8 cellular contexts compared by ENCODE assay signal in genomic region chr7:39951156-39951942, GRCh38. TPM values are rescaled to one million over a fixed set of nuclear protein-coding genes. Genes with fewer than 3 reads are reported as not detected.
DNase-seq lines count a peak whose midpoint lies in the region; ATAC-seq and TF ChIP-seq lines count a peak whose summit lies in the region.

No MANE protein-coding gene starts in this region.

- no peaks in the 10 kb centered on the region for H3K27me3 Mint-ChIP-seq in WTC11 (ENCODE audit: low read depth)

- peak; percentile 28 for ATAC-seq in WTC11

- peak overlapping the region; percentile 98 for H3K4me3 Mint-ChIP-seq in WTC11

- H3K4me1 Mint-ChIP-seq in WTC11, result peaks cover 33% of the 10 kb centered on the region

- no peak for TF ChIP-seq POLR2A in NB4 (IDR thresholded peaks at IDR 0.05; ENCODE audit: extremely low read depth, insufficient read length)

- POLR2A ChIA-PET in WTC11 (lab: Charles Lee), result interaction anchor here (1.0 kb wide), 1 partner anchor 54 kb away, joined by 5 read pairs; no protein-coding TSS in a partner anchor

- peak overlapping the region; percentile 92 for H3K27ac Mint-ChIP-seq in WTC11

- DNase-seq in GM12864 (ENCODE audit: low read depth) (no peak), HCEC 1CT (peak; percentile 61), NB4 (ENCODE audit: low read depth) (peak; percentile 93), WTC11 (ENCODE audit: low spot score) (peak; percentile 78), cardiac fibroblast (ENCODE audit: low read depth in 2 of 2) (peak; percentile 52 to 56), islet precursor cell (peak; percentile 79), epidermal melanocyte (ENCODE audit: insufficient read length, low spot score) (no peak)
- peak; percentile 76 for DNase-seq in stimulated activated CD4-positive, alpha-beta T cell treated with anti-CD3 and anti-CD28 coated beads, Interleukin-15, amount 100 ng/mL, for 24 hours

- no peaks in the 10 kb centered on the region for H3K36me3 Mint-ChIP-seq in WTC11

- CTCF ChIA-PET in WTC11 (lab: Charles Lee), result interaction anchor here (1.0 to 3.2 kb wide), 3 partner anchors 55 to 101 kb away, joined by 3 to 17 read pairs (median 5); no protein-coding TSS in a partner anchor

- peak; percentile 50 for TF ChIP-seq CTCF in GM12864 (IDR thresholded peaks at IDR 0.05; ENCODE audit: low read depth, low read length, missing control alignments)
- peak; percentile 42 for TF ChIP-seq CTCF in NB4 (IDR thresholded peaks at IDR 0.05; ENCODE audit: low read depth, low read length)
- no peak for TF ChIP-seq CTCF in WTC11 (IDR thresholded peaks at IDR 0.05)
- TF ChIP-seq CTCF in cardiac fibroblast (IDR thresholded peaks at IDR 0.05; ENCODE audit: low read depth, low read length), result peak; percentile 25

- H3K4me3 ChIP-seq in GM12864 (ENCODE audit: low read depth, low read length), result peak overlapping the region; percentile 86
- H3K4me3 ChIP-seq in NB4 (ENCODE audit: low read depth, low read length), result peak overlapping the region; percentile 94
- peak overlapping the region; percentile 87 for H3K4me3 ChIP-seq in cardiac fibroblast (replicated peaks in 1 of 2; ENCODE audit: low read depth in 2 of 2, low read length in 2 of 2)

- peaks cover 4% of the 10 kb centered on the region; the same call in 1 of the 2 replicates for H3K9me3 Mint-ChIP-seq in WTC11

TF ChIP-seq in WTC11, 78 proteins besides CTCF, POLR2A, EP300 and RAD21:
- TF ChIP-seq, protein P1, sequence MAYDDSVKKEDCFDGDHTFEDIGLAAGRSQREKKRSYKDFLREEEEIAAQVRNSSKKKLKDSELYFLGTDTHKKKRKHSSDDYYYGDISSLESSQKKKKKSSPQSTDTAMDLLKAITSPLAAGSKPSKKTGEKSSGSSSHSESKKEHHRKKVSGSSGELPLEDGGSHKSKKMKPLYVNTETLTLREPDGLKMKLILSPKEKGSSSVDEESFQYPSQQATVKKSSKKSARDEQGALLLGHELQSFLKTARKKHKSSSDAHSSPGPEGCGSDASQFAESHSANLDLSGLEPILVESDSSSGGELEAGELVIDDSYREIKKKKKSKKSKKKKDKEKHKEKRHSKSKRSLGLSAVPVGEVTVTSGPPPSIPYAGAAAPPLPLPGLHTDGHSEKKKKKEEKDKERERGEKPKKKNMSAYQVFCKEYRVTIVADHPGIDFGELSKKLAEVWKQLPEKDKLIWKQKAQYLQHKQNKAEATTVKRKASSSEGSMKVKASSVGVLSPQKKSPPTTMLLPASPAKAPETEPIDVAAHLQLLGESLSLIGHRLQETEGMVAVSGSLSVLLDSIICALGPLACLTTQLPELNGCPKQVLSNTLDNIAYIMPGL (CRISPR knock-in tag; IDR thresholded peaks at IDR 0.05), result peak; percentile 93
- peak; percentile 60; the same call in 1 of the 2 replicates for TF ChIP-seq JUN (CRISPR knock-in tag; IDR thresholded peaks at IDR 0.05)
- TF ChIP-seq, protein P2, sequence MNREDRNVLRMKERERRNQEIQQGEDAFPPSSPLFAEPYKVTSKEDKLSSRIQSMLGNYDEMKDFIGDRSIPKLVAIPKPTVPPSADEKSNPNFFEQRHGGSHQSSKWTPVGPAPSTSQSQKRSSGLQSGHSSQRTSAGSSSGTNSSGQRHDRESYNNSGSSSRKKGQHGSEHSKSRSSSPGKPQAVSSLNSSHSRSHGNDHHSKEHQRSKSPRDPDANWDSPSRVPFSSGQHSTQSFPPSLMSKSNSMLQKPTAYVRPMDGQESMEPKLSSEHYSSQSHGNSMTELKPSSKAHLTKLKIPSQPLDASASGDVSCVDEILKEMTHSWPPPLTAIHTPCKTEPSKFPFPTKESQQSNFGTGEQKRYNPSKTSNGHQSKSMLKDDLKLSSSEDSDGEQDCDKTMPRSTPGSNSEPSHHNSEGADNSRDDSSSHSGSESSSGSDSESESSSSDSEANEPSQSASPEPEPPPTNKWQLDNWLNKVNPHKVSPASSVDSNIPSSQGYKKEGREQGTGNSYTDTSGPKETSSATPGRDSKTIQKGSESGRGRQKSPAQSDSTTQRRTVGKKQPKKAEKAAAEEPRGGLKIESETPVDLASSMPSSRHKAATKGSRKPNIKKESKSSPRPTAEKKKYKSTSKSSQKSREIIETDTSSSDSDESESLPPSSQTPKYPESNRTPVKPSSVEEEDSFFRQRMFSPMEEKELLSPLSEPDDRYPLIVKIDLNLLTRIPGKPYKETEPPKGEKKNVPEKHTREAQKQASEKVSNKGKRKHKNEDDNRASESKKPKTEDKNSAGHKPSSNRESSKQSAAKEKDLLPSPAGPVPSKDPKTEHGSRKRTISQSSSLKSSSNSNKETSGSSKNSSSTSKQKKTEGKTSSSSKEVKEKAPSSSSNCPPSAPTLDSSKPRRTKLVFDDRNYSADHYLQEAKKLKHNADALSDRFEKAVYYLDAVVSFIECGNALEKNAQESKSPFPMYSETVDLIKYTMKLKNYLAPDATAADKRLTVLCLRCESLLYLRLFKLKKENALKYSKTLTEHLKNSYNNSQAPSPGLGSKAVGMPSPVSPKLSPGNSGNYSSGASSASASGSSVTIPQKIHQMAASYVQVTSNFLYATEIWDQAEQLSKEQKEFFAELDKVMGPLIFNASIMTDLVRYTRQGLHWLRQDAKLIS (CRISPR knock-in tag; IDR thresholded peaks at IDR 0.05; ENCODE audit: borderline replicate concordance), result no peak
- TF ChIP-seq, protein P3, sequence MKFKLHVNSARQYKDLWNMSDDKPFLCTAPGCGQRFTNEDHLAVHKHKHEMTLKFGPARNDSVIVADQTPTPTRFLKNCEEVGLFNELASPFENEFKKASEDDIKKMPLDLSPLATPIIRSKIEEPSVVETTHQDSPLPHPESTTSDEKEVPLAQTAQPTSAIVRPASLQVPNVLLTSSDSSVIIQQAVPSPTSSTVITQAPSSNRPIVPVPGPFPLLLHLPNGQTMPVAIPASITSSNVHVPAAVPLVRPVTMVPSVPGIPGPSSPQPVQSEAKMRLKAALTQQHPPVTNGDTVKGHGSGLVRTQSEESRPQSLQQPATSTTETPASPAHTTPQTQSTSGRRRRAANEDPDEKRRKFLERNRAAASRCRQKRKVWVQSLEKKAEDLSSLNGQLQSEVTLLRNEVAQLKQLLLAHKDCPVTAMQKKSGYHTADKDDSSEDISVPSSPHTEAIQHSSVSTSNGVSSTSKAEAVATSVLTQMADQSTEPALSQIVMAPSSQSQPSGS (CRISPR knock-in tag; IDR thresholded peaks at IDR 0.05; ENCODE audit: borderline replicate concordance, low read depth), result no peak
- no peak for TF ChIP-seq ZNF219 (CRISPR knock-in tag; IDR thresholded peaks at IDR 0.05; ENCODE audit: borderline replicate concordance)
- 0 out of 2 replicates have a peak, but pooled peaks have one; percentile 19 for TF ChIP-seq ELF4 (CRISPR knock-in tag; IDR thresholded peaks at IDR 0.05; ENCODE audit: low read depth)
- TF ChIP-seq NFE2L1 (CRISPR knock-in tag; IDR thresholded peaks at IDR 0.05), result no peak
- 0 out of 2 replicates have a peak, but pooled peaks have one; percentile 14 for TF ChIP-seq ESRRA (CRISPR knock-in tag; IDR thresholded peaks at IDR 0.05; ENCODE audit: borderline replicate concordance)
- TF ChIP-seq, protein P4, sequence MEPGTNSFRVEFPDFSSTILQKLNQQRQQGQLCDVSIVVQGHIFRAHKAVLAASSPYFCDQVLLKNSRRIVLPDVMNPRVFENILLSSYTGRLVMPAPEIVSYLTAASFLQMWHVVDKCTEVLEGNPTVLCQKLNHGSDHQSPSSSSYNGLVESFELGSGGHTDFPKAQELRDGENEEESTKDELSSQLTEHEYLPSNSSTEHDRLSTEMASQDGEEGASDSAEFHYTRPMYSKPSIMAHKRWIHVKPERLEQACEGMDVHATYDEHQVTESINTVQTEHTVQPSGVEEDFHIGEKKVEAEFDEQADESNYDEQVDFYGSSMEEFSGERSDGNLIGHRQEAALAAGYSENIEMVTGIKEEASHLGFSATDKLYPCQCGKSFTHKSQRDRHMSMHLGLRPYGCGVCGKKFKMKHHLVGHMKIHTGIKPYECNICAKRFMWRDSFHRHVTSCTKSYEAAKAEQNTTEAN (CRISPR knock-in tag; IDR thresholded peaks at IDR 0.05), result no peak
- no peak for TF ChIP-seq NR2C2 (CRISPR knock-in tag; IDR thresholded peaks at IDR 0.05)
- 0 out of 2 replicates have a peak, but pooled peaks have one; percentile 17 for TF ChIP-seq ZNF138 (CRISPR knock-in tag; conservative IDR thresholded peaks at IDR 0.05)
TF ChIP-seq in WTC11: peak in this region for 5.

RNA-seq across cellular contexts. Expression of gene CDK13, which starts 1.3 kb away (rescaled TPM):
- 38.9 to 41.0 TPM (median 39.2 TPM) in 3 replicates for total RNA-seq in WTC11 (2021)

Comparison
In these comparisons a context has a peak if more than half of its experiments do, and no peak if none do; other contexts are left out.
1. DNase-seq: peak in HCEC 1CT (single experiment), NB4 (single experiment), WTC11 (single experiment), cardiac fibroblast (2 of 2), islet precursor cell (single experiment) and stimulated activated CD4-positive, alpha-beta T cell treated with anti-CD3 and anti-CD28 coated beads, Interleukin-15, amount 100 ng/mL, for 24 hours (single experiment); none in GM12864 (single experiment) and epidermal melanocyte (single experiment).
2. Peak in every context shown above with its lines, with median percentiles within 50 percentile points of each other: H3K4me3 ChIP-seq.